In the genomic region with DNA sequence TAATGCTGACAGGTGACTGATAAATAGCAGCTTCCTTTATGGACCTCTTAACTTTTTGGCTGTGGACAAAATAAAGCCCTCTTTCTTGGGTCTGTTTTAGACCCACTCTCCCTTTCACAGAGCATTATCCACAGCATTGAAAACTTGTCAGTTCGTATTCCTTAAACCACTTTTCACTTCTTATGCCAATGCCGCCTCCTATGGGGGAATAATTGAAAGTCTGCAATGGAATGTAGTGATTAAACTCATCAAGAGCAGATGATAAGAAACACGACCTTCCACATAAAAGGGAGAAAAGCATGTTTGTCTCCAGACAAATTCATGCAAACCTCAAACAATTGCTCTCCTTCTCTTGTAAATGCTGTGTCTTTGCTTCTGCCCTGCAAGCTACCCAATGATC, we compare ENCODE assay signal across 24 cellular contexts.
DNase-seq lines count a peak whose midpoint lies in the region; ATAC-seq and TF ChIP-seq lines count a peak whose summit lies in the region.
"Had no signal": no experiment of that assay in that cellular context is flagged by ENCODE, and none has a peak within 500 bp of the region (broad histone marks: within the 10 kb centered on the region; RNA-seq: fewer than 3 reads in every experiment).

No MANE protein-coding gene starts in this region.

- DNase-seq in HT-29 (ENCODE audit: low spot score) (peak; percentile 6), WTC11 (ENCODE audit: low spot score) (no peak), lower lobe of right lung (no peak), NCI-H1048 (lab: John Stamatoyannopoulos, UW) (no peak), globus pallidus (ENCODE audit: low spot score) (no peak), NCI-H345 treated with DMSO at 0.1 percent for 48 hours (lab: John Stamatoyannopoulos, UW; ENCODE audit: unreplicated experiment) (no peak)
- DNase-seq: activated B cell treated with CpG ODN at 0.5 μM for 24 hours; activated CD4-positive, alpha-beta T cell treated with anti-CD3 and anti-CD28 coated beads, Interleukin-2, amount 50 U/mL, for 1 hour; activated naive CD4-positive, alpha-beta T cell; activated T-cell treated with anti-CD3 and anti-CD28 coated beads, Interleukin-2, amount 50 U/mL, for 72 hours; left ventricle myocardium superior; NCI-H1105; NCI-H1930; NCI-H526 treated with DMSO at 0.1 percent for 48 hours; stimulated activated CD4-positive, alpha-beta T cell treated with anti-CD3 and anti-CD28 coated beads, Interleukin-12 subunit alpha, Interleukin-12 subunit beta, amount 100 ng/mL, for 4 hours; stimulated activated CD4-positive, alpha-beta T cell treated with anti-CD3 and anti-CD28 coated beads, Interleukin-4, amount 100 ng/mL, for 1 hour; T-helper 9 cell had no signal

- H3K36me3 ChIP-seq in lower lobe of right lung, result no peaks in the 10 kb centered on the region

- POLR2A ChIA-PET in WTC11 (lab: Charles Lee), result no interaction called here

- no peaks in the 10 kb centered on the region for H3K4me1 ChIP-seq in lower lobe of right lung

- 0 out of 2 replicates have a peak, but pooled peaks cover 3% of the 10 kb centered on the region for H3K36me3 Mint-ChIP-seq in WTC11
- H3K36me3 Mint-ChIP-seq: type B pancreatic cell had no signal

- no peaks in the 10 kb centered on the region for H3K27me3 Mint-ChIP-seq in WTC11 (ENCODE audit: low read depth)
- H3K27me3 Mint-ChIP-seq: activated B cell treated with CpG ODN at 0.5 μM for 24 hours; B cell; central memory CD8-positive, alpha-beta T cell; type B pancreatic cell had no signal

- H3K27ac Mint-ChIP-seq in WTC11, result no peak overlapping the region
- H3K27ac Mint-ChIP-seq: activated B cell treated with CpG ODN at 0.5 μM for 24 hours; activated T-cell treated with anti-CD3 and anti-CD28 coated beads, Interleukin-2, amount 50 U/mL, for 72 hours; B cell; type B pancreatic cell had no signal

- H3K4me3 ChIP-seq in lower lobe of right lung, result no peak overlapping the region
- H3K4me3 ChIP-seq: mucosa of descending colon had no signal

- H3K9me3 Mint-ChIP-seq in WTC11, result peaks cover 9% of the 10 kb centered on the region
- H3K9me3 Mint-ChIP-seq: activated B cell treated with CpG ODN at 0.5 μM for 24 hours had no signal

- CTCF ChIA-PET in WTC11 (lab: Charles Lee), result no interaction called here

- no peaks in the 10 kb centered on the region for H3K9me3 ChIP-seq in lower lobe of right lung
- H3K9me3 ChIP-seq: mucosa of descending colon had no signal

- no peak overlapping the region for H3K4me3 Mint-ChIP-seq in WTC11
- H3K4me3 Mint-ChIP-seq: activated B cell treated with CpG ODN at 0.5 μM for 24 hours; activated T-cell treated with anti-CD3 and anti-CD28 coated beads, Interleukin-2, amount 50 U/mL, for 72 hours; B cell; central memory CD8-positive, alpha-beta T cell; type B pancreatic cell had no signal

- H3K27me3 ChIP-seq in lower lobe of right lung (ENCODE audit: low read depth), result no peaks in the 10 kb centered on the region

- intact Hi-C loops in lower lobe of right lung (cut with DNase I), result no loop called here

- ATAC-seq in WTC11 (peak; percentile 54; the same call in 1 of the 2 replicates), lower lobe of right lung (no peak), HG03342 (IDR thresholded peaks at IDR 0.05; ENCODE audit: unreplicated experiment) (no peak)
- ATAC-seq: activated T-cell treated with anti-CD3 and anti-CD28 coated beads, Interleukin-2, amount 50 U/mL, for 72 hours; left ventricle myocardium superior; mucosa of descending colon; sciatic nerve had no signal

- peaks cover 33% of the 10 kb centered on the region for H3K4me1 Mint-ChIP-seq in WTC11
- H3K4me1 Mint-ChIP-seq: activated B cell treated with CpG ODN at 0.5 μM for 24 hours; B cell; central memory CD8-positive, alpha-beta T cell had no signal

- H3K27ac ChIP-seq in C4-2B (no peak overlapping the region), lower lobe of right lung (no peak overlapping the region)

- peak; percentile 30 for TF ChIP-seq CTCF in C4-2B (conservative IDR thresholded peaks at IDR 0.05)
- no peak for TF ChIP-seq CTCF in WTC11 (IDR thresholded peaks at IDR 0.05)
- peak; percentile 19 for TF ChIP-seq CTCF in lower lobe of right lung (IDR thresholded peaks at IDR 0.05)

TF ChIP-seq in WTC11, 78 proteins besides CTCF, POLR2A, EP300 and RAD21:
- TF ChIP-seq, protein P1, sequence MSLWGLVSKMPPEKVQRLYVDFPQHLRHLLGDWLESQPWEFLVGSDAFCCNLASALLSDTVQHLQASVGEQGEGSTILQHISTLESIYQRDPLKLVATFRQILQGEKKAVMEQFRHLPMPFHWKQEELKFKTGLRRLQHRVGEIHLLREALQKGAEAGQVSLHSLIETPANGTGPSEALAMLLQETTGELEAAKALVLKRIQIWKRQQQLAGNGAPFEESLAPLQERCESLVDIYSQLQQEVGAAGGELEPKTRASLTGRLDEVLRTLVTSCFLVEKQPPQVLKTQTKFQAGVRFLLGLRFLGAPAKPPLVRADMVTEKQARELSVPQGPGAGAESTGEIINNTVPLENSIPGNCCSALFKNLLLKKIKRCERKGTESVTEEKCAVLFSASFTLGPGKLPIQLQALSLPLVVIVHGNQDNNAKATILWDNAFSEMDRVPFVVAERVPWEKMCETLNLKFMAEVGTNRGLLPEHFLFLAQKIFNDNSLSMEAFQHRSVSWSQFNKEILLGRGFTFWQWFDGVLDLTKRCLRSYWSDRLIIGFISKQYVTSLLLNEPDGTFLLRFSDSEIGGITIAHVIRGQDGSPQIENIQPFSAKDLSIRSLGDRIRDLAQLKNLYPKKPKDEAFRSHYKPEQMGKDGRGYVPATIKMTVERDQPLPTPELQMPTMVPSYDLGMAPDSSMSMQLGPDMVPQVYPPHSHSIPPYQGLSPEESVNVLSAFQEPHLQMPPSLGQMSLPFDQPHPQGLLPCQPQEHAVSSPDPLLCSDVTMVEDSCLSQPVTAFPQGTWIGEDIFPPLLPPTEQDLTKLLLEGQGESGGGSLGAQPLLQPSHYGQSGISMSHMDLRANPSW (CRISPR knock-in tag; conservative IDR thresholded peaks at IDR 0.05; ENCODE audit: low read depth), result no peak
- no peak for TF ChIP-seq ELF4 (CRISPR knock-in tag; IDR thresholded peaks at IDR 0.05; ENCODE audit: low read depth)
- TF ChIP-seq, protein P2, sequence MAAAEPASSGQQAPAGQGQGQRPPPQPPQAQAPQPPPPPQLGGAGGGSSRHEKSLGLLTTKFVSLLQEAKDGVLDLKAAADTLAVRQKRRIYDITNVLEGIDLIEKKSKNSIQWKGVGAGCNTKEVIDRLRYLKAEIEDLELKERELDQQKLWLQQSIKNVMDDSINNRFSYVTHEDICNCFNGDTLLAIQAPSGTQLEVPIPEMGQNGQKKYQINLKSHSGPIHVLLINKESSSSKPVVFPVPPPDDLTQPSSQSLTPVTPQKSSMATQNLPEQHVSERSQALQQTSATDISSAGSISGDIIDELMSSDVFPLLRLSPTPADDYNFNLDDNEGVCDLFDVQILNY (CRISPR knock-in tag; IDR thresholded peaks at IDR 0.05), result no peak
- no peak for TF ChIP-seq SOX15 (CRISPR knock-in tag; IDR thresholded peaks at IDR 0.05)
- no peak for TF ChIP-seq ZNF121 (CRISPR knock-in tag; IDR thresholded peaks at IDR 0.05)
- TF ChIP-seq NFYB (CRISPR knock-in tag; conservative IDR thresholded peaks at IDR 0.05; ENCODE audit: low read depth), result no peak
- TF ChIP-seq, protein P3, sequence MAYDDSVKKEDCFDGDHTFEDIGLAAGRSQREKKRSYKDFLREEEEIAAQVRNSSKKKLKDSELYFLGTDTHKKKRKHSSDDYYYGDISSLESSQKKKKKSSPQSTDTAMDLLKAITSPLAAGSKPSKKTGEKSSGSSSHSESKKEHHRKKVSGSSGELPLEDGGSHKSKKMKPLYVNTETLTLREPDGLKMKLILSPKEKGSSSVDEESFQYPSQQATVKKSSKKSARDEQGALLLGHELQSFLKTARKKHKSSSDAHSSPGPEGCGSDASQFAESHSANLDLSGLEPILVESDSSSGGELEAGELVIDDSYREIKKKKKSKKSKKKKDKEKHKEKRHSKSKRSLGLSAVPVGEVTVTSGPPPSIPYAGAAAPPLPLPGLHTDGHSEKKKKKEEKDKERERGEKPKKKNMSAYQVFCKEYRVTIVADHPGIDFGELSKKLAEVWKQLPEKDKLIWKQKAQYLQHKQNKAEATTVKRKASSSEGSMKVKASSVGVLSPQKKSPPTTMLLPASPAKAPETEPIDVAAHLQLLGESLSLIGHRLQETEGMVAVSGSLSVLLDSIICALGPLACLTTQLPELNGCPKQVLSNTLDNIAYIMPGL (CRISPR knock-in tag; IDR thresholded peaks at IDR 0.05), result no peak
- TF ChIP-seq, protein P4, sequence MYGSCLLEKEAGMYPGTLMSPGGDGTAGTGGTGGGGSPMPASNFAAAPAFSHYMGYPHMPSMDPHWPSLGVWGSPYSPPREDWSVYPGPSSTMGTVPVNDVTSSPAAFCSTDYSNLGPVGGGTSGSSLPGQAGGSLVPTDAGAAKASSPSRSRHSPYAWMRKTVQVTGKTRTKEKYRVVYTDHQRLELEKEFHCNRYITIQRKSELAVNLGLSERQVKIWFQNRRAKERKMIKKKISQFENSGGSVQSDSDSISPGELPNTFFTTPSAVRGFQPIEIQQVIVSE (CRISPR knock-in tag; IDR thresholded peaks at IDR 0.05; ENCODE audit: borderline replicate concordance), result no peak
- no peak for TF ChIP-seq TEAD4 (CRISPR knock-in tag; IDR thresholded peaks at IDR 0.05)
- TF ChIP-seq ZNF219 (CRISPR knock-in tag; IDR thresholded peaks at IDR 0.05; ENCODE audit: borderline replicate concordance), result no peak
- TF ChIP-seq GTF2I (CRISPR knock-in tag; conservative IDR thresholded peaks at IDR 0.05), result no peak
